7 cellular contexts compared by ENCODE assay signal in the genomic region with DNA sequence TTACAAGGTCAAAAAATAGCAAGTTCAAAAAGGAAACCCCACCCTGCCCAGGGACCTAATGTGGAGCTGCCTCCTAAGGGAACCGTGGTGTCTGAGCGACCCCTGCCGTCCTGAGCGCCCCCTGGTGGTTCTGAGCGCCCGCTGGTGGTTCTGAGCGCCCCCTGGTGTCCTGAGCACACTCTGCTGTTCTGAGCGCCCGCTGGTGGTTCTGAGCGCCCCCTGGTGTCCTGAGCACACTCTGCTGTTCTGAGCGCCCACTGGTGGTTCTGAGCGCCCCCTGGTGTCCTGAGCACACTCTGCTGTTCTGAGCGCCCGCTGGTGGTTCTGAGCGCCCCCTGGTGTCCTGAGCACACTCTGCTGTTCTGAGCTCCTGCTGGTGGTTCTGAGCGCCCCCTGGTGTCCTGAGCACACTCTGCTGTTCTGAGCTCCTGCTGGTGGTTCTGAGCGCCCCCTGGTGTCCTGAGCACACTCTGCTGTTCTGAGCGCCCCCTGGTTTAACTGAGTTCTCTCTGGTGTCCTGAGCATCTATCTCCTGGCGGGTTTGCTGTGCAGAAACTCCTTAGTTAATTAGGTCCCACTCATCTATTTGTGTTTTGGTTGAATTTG.
DNase-seq lines count a peak whose midpoint lies in the region; ATAC-seq, FAIRE-seq and TF ChIP-seq lines count a peak whose summit lies in the region.
"Not testable (repeated sequence)": the region's sequence is repeated elsewhere in the genome, so short reads cannot be mapped to it uniquely, and the experiment has no call there.

No MANE protein-coding gene starts in this region.

- not testable (repeated sequence) for H3K36me3 ChIP-seq in PC-9 (ENCODE audit: low read depth); kidney epithelial cell (ENCODE audit: control insufficient read depth, insufficient read depth, low read length)

- POLR2A ChIA-PET in PC-9 (lab: Charles Lee; ENCODE audit: unreplicated experiment): not testable (repeated sequence)
- POLR2A ChIA-PET in activated CD8-positive, alpha-beta T cell treated with anti-CD3 and anti-CD28 coated beads, Interleukin-2, amount 10 ng/mL, durations not matched to agents 7 days and 5 days (lab: Charles Lee): interaction anchor here (0.6 kb wide), 1 partner anchor 82 kb away, joined by 9 read pairs; no protein-coding TSS in a partner anchor

- peaks cover 36% of the 10 kb centered on the region for H3K27me3 Mint-ChIP-seq in activated CD8-positive, alpha-beta T cell treated with anti-CD3 and anti-CD28 coated beads, Interleukin-2, amount 10 ng/mL, durations not matched to agents 7 days and 5 days (ENCODE audit: low read depth)

- H3K9me2 ChIP-seq in PC-9 (ENCODE audit: insufficient read depth): not testable (repeated sequence)

- H3K79me2 ChIP-seq in PC-9 (ENCODE audit: low read depth): not testable (repeated sequence)

- H3K27ac ChIP-seq in PC-9: not testable (repeated sequence)

- not testable (repeated sequence) for BruUV-seq in PC-9 (replicated peaks; lab: Mats Ljungman, UMichigan)

- FAIRE-seq in GM12891 (lab: Jason Lieb, UNC): peak; percentile 93

- H3K9me3 ChIP-seq in PC-9 (ENCODE audit: insufficient read depth, low read depth): not testable (repeated sequence)

- not testable (repeated sequence) for H4K20me1 ChIP-seq in PC-9 (ENCODE audit: insufficient read depth)

- in situ Hi-C loops in astrocyte of the spinal cord (cut with HindIII; ENCODE audit: low sequenced_read_pairs): not testable (repeated sequence)

- not testable (repeated sequence) for H3F3A ChIP-seq in PC-9 (ENCODE audit: insufficient read depth, low read depth)

- ATAC-seq in HG03097 (IDR thresholded peaks at IDR 0.05; ENCODE audit: low FRiP score, unreplicated experiment): peak; percentile 69
- peak; percentile 34 for ATAC-seq in activated CD8-positive, alpha-beta T cell treated with anti-CD3 and anti-CD28 coated beads, Interleukin-2, amount 10 ng/mL, durations not matched to agents 7 days and 5 days

- not testable (repeated sequence) for H3K27me3 ChIP-seq in PC-9 (ENCODE audit: insufficient read depth, low read depth); kidney epithelial cell (ENCODE audit: control insufficient read depth, insufficient read depth, low read length)

- not testable (repeated sequence) for H3K36me3 Mint-ChIP-seq in activated CD8-positive, alpha-beta T cell treated with anti-CD3 and anti-CD28 coated beads, Interleukin-2, amount 10 ng/mL, durations not matched to agents 7 days and 5 days (ENCODE audit: low read depth)

- intact Hi-C loops in PC-9 (cut with micrococcal nuclease; ENCODE audit: unreplicated experiment): not testable (repeated sequence)

- not testable (repeated sequence) for H3K4me2 ChIP-seq in PC-9

- H2AFZ ChIP-seq in PC-9: not testable (repeated sequence)

- DNase-seq in GM12891 (ENCODE audit: insufficient read length, low spot score): peak; percentile 27
- not testable (repeated sequence) for DNase-seq in PC-9; astrocyte of the spinal cord (ENCODE audit: low read depth, low spot score); kidney epithelial cell (ENCODE audit: low read depth)
- DNase-seq in activated CD8-positive, alpha-beta T cell treated with anti-CD3 and anti-CD28 coated beads, Interleukin-2, amount 10 ng/mL, durations not matched to agents 7 days and 5 days: peak; percentile 72
- DNase-seq in stimulated activated CD4-positive, alpha-beta T cell treated with anti-CD3 and anti-CD28 coated beads, Interleukin-2, amount 100 ng/mL, for 24 hours: peak; percentile 72 to 78

- not testable (repeated sequence) for H3K9me3 Mint-ChIP-seq in activated CD8-positive, alpha-beta T cell treated with anti-CD3 and anti-CD28 coated beads, Interleukin-2, amount 10 ng/mL, durations not matched to agents 7 days and 5 days (ENCODE audit: insufficient read depth)

- H3K4me3 ChIP-seq in PC-9; astrocyte of the spinal cord (ENCODE audit: low read depth, low read length); kidney epithelial cell (ENCODE audit: low read depth, low read length): not testable (repeated sequence)

- TF ChIP-seq CTCF in PC-9 (conservative IDR thresholded peaks at IDR 0.05): peak; percentile 54
- peak; percentile 11 for TF ChIP-seq CTCF in astrocyte of the spinal cord (IDR thresholded peaks at IDR 0.05; ENCODE audit: low read depth, low read length)
- peak; percentile 22 for TF ChIP-seq CTCF in kidney epithelial cell (IDR thresholded peaks at IDR 0.05; ENCODE audit: insufficient read depth, low read length, poor library complexity, severe bottlenecking)

- H3K4me3 Mint-ChIP-seq in activated CD8-positive, alpha-beta T cell treated with anti-CD3 and anti-CD28 coated beads, Interleukin-2, amount 10 ng/mL, durations not matched to agents 7 days and 5 days: not testable (repeated sequence)

- TF ChIP-seq POLR2A in GM12891 (IDR thresholded peaks at IDR 0.05; ENCODE audit: low read depth, low read length): not testable (repeated sequence)

- peaks cover 12% of the 10 kb centered on the region for H3K4me1 Mint-ChIP-seq in activated CD8-positive, alpha-beta T cell treated with anti-CD3 and anti-CD28 coated beads, Interleukin-2, amount 10 ng/mL, durations not matched to agents 7 days and 5 days (ENCODE audit: low read depth)

- CTCF ChIA-PET in PC-9 (lab: Charles Lee): not testable (repeated sequence)
- CTCF ChIA-PET in activated CD8-positive, alpha-beta T cell treated with anti-CD3 and anti-CD28 coated beads, Interleukin-2, amount 10 ng/mL, durations not matched to agents 7 days and 5 days (lab: Charles Lee): interaction anchor here (0.6 to 4.4 kb wide), 46 partner anchors 9 to 292 kb away, joined by 3 to 48 read pairs (median 5); no protein-coding TSS in a partner anchor

- H3K4me1 ChIP-seq in PC-9 (replicated peaks; ENCODE audit: insufficient read depth): not testable (repeated sequence)

- not testable (repeated sequence) for H3K27ac Mint-ChIP-seq in activated CD8-positive, alpha-beta T cell treated with anti-CD3 and anti-CD28 coated beads, Interleukin-2, amount 10 ng/mL, durations not matched to agents 7 days and 5 days
